ENCODE assay signal across 27 cellular contexts in genomic region chr9:8835291-8835690, GRCh38.
A peak's percentile ranks its signal among the peaks of the same experiment; 100 is the strongest.
DNase-seq lines count a peak whose midpoint lies in the region; ATAC-seq and TF ChIP-seq lines count a peak whose summit lies in the region.
"Had no signal": no experiment of that assay in that cellular context is flagged by ENCODE, and none has a peak within 500 bp of the region (broad histone marks: within the 10 kb centered on the region; RNA-seq: fewer than 3 reads in every experiment).

No MANE protein-coding gene starts in this region.

- H3K4me1 Mint-ChIP-seq in endodermal cell (peaks cover 17% of the 10 kb centered on the region), nephron (peaks cover 36% of the 10 kb centered on the region)
- H3K4me1 Mint-ChIP-seq: B cell; CD8-positive, alpha-beta memory T cell; IgD-negative memory B cell had no signal

- H3K27me3 ChIP-seq in endodermal cell (ENCODE audit: control insufficient read depth, insufficient read depth, low read length, poor library complexity, severe bottlenecking): no peaks in the 10 kb centered on the region

- H3K4me3 ChIP-seq in endodermal cell (ENCODE audit: low read length): no peak overlapping the region
- H3K4me3 ChIP-seq: A549 had no signal

- H3K9me3 ChIP-seq in endodermal cell (ENCODE audit: control insufficient read depth, low read length): no peaks in the 10 kb centered on the region
- H3K9me3 ChIP-seq: A549 had no signal

- H3K27me3 Mint-ChIP-seq in endodermal cell (ENCODE audit: insufficient read depth): no peaks in the 10 kb centered on the region
- no peaks in the 10 kb centered on the region for H3K27me3 Mint-ChIP-seq in nephron (ENCODE audit: low read depth)
- H3K27me3 Mint-ChIP-seq: B cell; CD8-positive, alpha-beta memory T cell had no signal

- peak overlapping the region; percentile 30 for H3K27ac ChIP-seq in endodermal cell (ENCODE audit: low read depth, low read length)
- H3K27ac ChIP-seq in temporal lobe (ENCODE audit: low read depth, low read length): peak overlapping the region; percentile 1
- H3K27ac ChIP-seq: A549, C4-2B, HL-60, KMS-11, RWPE1 had no signal

- DNase-seq in OCI-M1 (lab: John Stamatoyannopoulos, UW) (peak; percentile 92), endodermal cell (no peak), medulla oblongata (ENCODE audit: extremely low spot score) (no peak)
- DNase-seq: CD8-positive, alpha-beta memory T cell; DMS 273 treated with DMSO at 0.1 percent for 48 hours; DMS79; EL; GDM1; NCI-H1048; NCI-H1417; NCI-H1694; NCI-H2029 treated with DMSO at 0.1 percent for 48 hours; NCI-H2227 treated with DMSO at 0.1 percent for 48 hours; NCI-H526 treated with DMSO at 0.1 percent for 48 hours; SHP77 had no signal

- WGBS in endodermal cell (ENCODE audit: insufficient coverage in 1 of 2, insufficient read length in 1 of 2), 2 experiments: 89 to 94% methylated on average over 2 to 3 of the region's 3 CpGs

- ATAC-seq in HG03457 (IDR thresholded peaks at IDR 0.05; ENCODE audit: unreplicated experiment) (no peak), GM21360 (IDR thresholded peaks at IDR 0.05; ENCODE audit: unreplicated experiment) (no peak)
- ATAC-seq: A549, Panc1 had no signal

- H3K9me3 Mint-ChIP-seq in endodermal cell (peaks cover 4% of the 10 kb centered on the region), nephron (peaks cover 4% of the 10 kb centered on the region)

- H3K9ac ChIP-seq in endodermal cell (ENCODE audit: extremely low read depth, low read length, poor library complexity, severe bottlenecking): no peak overlapping the region
- H3K9ac ChIP-seq: KMS-11 had no signal

- H3K27ac Mint-ChIP-seq in endodermal cell: no peak overlapping the region
- H3K27ac Mint-ChIP-seq in nephron: peak overlapping the region in 2 of 3 experiments; percentile 37 to 77
- H3K27ac Mint-ChIP-seq: B cell; CD8-positive, alpha-beta memory T cell; IgD-negative memory B cell had no signal

- no peaks in the 10 kb centered on the region for H3K4me1 ChIP-seq in endodermal cell (ENCODE audit: control insufficient read depth, insufficient read depth, low read length)
- H3K4me1 ChIP-seq: A549 had no signal

- H3K4me3 Mint-ChIP-seq in endodermal cell (no peak overlapping the region), nephron (no peak overlapping the region)
- H3K4me3 Mint-ChIP-seq: B cell; CD8-positive, alpha-beta memory T cell; IgD-negative memory B cell had no signal

- H3K36me3 ChIP-seq in endodermal cell (ENCODE audit: control insufficient read depth, insufficient read depth, low read length): peaks cover 5% of the 10 kb centered on the region

- no peak for TF ChIP-seq CTCF in endodermal cell (conservative IDR thresholded peaks at IDR 0.05)
- TF ChIP-seq CTCF in nephron (IDR thresholded peaks at IDR 0.05; ENCODE audit: unreplicated experiment in 3 of 3): no peak

- H3K36me3 Mint-ChIP-seq in endodermal cell (ENCODE audit: low read depth) (peaks cover 8% of the 10 kb centered on the region), nephron (ENCODE audit: low read depth) (peaks cover 39% of the 10 kb centered on the region)
- H3K36me3 Mint-ChIP-seq: CD8-positive, alpha-beta memory T cell; IgD-negative memory B cell had no signal
